22 cellular contexts compared by ENCODE assay signal in the genomic region with DNA sequence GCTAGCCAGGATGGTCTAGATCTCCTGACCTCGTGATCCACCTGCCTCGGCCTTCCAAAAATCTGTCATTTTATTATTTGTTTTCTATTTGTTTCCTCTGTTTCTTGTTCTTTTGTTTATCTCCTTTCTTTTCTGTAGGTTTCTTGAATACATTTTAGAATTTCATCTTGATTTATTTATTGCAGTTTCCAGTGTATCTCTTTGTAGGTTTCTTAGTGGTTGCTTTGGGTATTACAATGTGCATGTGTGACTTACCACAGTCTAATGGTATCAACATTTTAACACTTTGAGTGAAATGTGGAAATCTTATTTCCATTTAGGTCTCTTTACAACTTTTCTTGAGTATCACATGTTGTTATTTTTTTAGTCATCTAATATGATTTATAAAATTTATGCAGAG. TPM values are rescaled to one million over a fixed set of nuclear protein-coding genes. Genes with fewer than 3 reads are reported as not detected.
DNase-seq lines count a peak whose midpoint lies in the region; TF ChIP-seq lines count a peak whose summit lies in the region.
"Had no signal": no experiment of that assay in that cellular context is flagged by ENCODE, and none has a peak within 500 bp of the region (broad histone marks: within the 10 kb centered on the region; RNA-seq: fewer than 3 reads in every experiment).

No MANE protein-coding gene starts in this region.

- no peak overlapping the region for H3K27ac Mint-ChIP-seq in glutamatergic neuron (ENCODE audit: unreplicated experiment)
- H3K27ac Mint-ChIP-seq: activated naive CD8-positive, alpha-beta T cell treated with anti-CD3 and anti-CD28 coated beads, Interleukin-2, amount 10 ng/mL, durations not matched to agents 7 days and 5 days had no signal

- H3K4me1 ChIP-seq in PC-9 (replicated peaks; ENCODE audit: insufficient read depth) = no peaks in the 10 kb centered on the region
- H3K4me1 ChIP-seq: BLaER1 had no signal

- H3K9me3 Mint-ChIP-seq in glutamatergic neuron (ENCODE audit: unreplicated experiment) = peaks cover 1% of the 10 kb centered on the region
- H3K9me3 Mint-ChIP-seq: central memory CD8-positive, alpha-beta T cell had no signal

- no peak overlapping the region for H3K27ac ChIP-seq in PC-9
- H3K27ac ChIP-seq: BLaER1 had no signal

- H3K4me1 Mint-ChIP-seq in glutamatergic neuron (ENCODE audit: low read depth, unreplicated experiment) = no peaks in the 10 kb centered on the region
- H3K4me1 Mint-ChIP-seq: activated naive CD8-positive, alpha-beta T cell treated with anti-CD3 and anti-CD28 coated beads, Interleukin-2, amount 10 ng/mL, durations not matched to agents 7 days and 5 days; central memory CD8-positive, alpha-beta T cell had no signal

- CTCF ChIA-PET in PC-9 (lab: Charles Lee) = no interaction called here

- H3K4me2 ChIP-seq in PC-9 = no peak overlapping the region
- H3K4me2 ChIP-seq: BLaER1 had no signal

- H3K27me3 Mint-ChIP-seq in glutamatergic neuron (ENCODE audit: unreplicated experiment) = peaks cover 5% of the 10 kb centered on the region
- H3K27me3 Mint-ChIP-seq: activated naive CD8-positive, alpha-beta T cell treated with anti-CD3 and anti-CD28 coated beads, Interleukin-2, amount 10 ng/mL, durations not matched to agents 7 days and 5 days had no signal

- DNase-seq in AG10803 (ENCODE audit: low read depth) (no peak), PC-9 (no peak), glutamatergic neuron (no peak), Ammon's horn (ENCODE audit: low spot score) (no peak), GOT3 (lab: John Stamatoyannopoulos, UW) (no peak), hippocampal formation (lab: John Stamatoyannopoulos, UW) (no peak)
- no peak for DNase-seq in stimulated activated CD4-positive, alpha-beta T cell treated with anti-CD3 and anti-CD28 coated beads, Interleukin-1b, Interleukin-23, amount 100 ng/mL, for 48 hours
- DNase-seq: activated naive CD8-positive, alpha-beta T cell treated with anti-CD3 and anti-CD28 coated beads, Interleukin-2, amount 10 ng/mL, durations not matched to agents 7 days and 5 days; EL; head of caudate nucleus; kidney glomerular epithelial cell; NCI-H2081; NCI-H69; posterior cingulate gyrus; stimulated activated CD4-positive, alpha-beta T cell treated with anti-CD3 and anti-CD28 coated beads, Interleukin-15, amount 100 ng/mL, for 24 hours; T-helper 2 cell had no signal

- H3K4me3 ChIP-seq in AG10803 (ENCODE audit: low read length) = no peak overlapping the region
- H3K4me3 ChIP-seq in PC-9 = no peak overlapping the region
- H3K4me3 ChIP-seq: BLaER1 had no signal

- no TSS peak for BruUV-seq in PC-9 (replicated peaks; lab: Mats Ljungman, UMichigan)

- no peaks in the 10 kb centered on the region for H3K27me3 ChIP-seq in PC-9 (ENCODE audit: insufficient read depth, low read depth)
- H3K27me3 ChIP-seq: BLaER1 had no signal

- TF ChIP-seq CTCF in AG10803 (conservative IDR thresholded peaks at IDR 0.05; ENCODE audit: low read length) (0 out of 2 replicates have a peak, but pooled peaks have one; percentile 15), GM12873 (IDR thresholded peaks at IDR 0.05; ENCODE audit: insufficient read depth, low read depth, low read length, missing control alignments) (peak; percentile 44), PC-9 (conservative IDR thresholded peaks at IDR 0.05) (peak; percentile 53; the same call in 1 of the 2 replicates), glutamatergic neuron (IDR thresholded peaks at IDR 0.05; ENCODE audit: partially characterized antibody, unreplicated experiment) (peak; percentile 76)

- H4K20me1 ChIP-seq in PC-9 (ENCODE audit: insufficient read depth) = no peaks in the 10 kb centered on the region
- H4K20me1 ChIP-seq: BLaER1 had no signal

- H3F3A ChIP-seq in PC-9 (ENCODE audit: insufficient read depth, low read depth) = no peaks in the 10 kb centered on the region

- no peaks in the 10 kb centered on the region for H3K36me3 ChIP-seq in PC-9 (ENCODE audit: low read depth)
- H3K36me3 ChIP-seq: BLaER1 had no signal

- H3K4me3 Mint-ChIP-seq in glutamatergic neuron (ENCODE audit: unreplicated experiment) = no peak overlapping the region
- H3K4me3 Mint-ChIP-seq: activated naive CD8-positive, alpha-beta T cell treated with anti-CD3 and anti-CD28 coated beads, Interleukin-2, amount 10 ng/mL, durations not matched to agents 7 days and 5 days; central memory CD8-positive, alpha-beta T cell had no signal

- no peaks in the 10 kb centered on the region for H3K9me2 ChIP-seq in PC-9 (ENCODE audit: insufficient read depth)

- no peak overlapping the region for H2AFZ ChIP-seq in PC-9

- H3K79me2 ChIP-seq in PC-9 (ENCODE audit: low read depth) = no peaks in the 10 kb centered on the region

- intact Hi-C loops in PC-9 (cut with micrococcal nuclease; ENCODE audit: unreplicated experiment) = no loop called here

- H3K36me3 Mint-ChIP-seq in glutamatergic neuron (ENCODE audit: unreplicated experiment) = peaks cover 4% of the 10 kb centered on the region

- no peaks in the 10 kb centered on the region for H3K9me3 ChIP-seq in PC-9 (ENCODE audit: insufficient read depth, low read depth)

- POLR2A ChIA-PET in PC-9 (lab: Charles Lee; ENCODE audit: unreplicated experiment) = no interaction called here

RNA-seq across cellular contexts. Expression of gene MUCL1, which starts 29.9 kb away (rescaled TPM):
- total RNA-seq in PC-9 (2021) (not detected in 2 replicates), glutamatergic neuron (ENCODE audit: unreplicated experiment) (not detected)
- total RNA-seq: activated naive CD8-positive, alpha-beta T cell treated with anti-CD3 and anti-CD28 coated beads, Interleukin-2, amount 10 ng/mL, durations not matched to agents 7 days and 5 days; endothelial cell of umbilical vein; H4; subcutaneous adipose tissue had no signal

Comparison
In these comparisons a context has a peak if more than half of its experiments do, and no peak if none do; other contexts are left out.
1. CTCF ChIP-seq: peak in every context shown above with its lines; median percentile 76 in glutamatergic neuron; 53 in PC-9; 44 in GM12873; 15 in AG10803.